14 cellular contexts compared by ENCODE assay signal in genomic region chr2:148613231-148614023, GRCh38. TPM values are rescaled to one million over a fixed set of nuclear protein-coding genes. Genes with fewer than 3 reads are reported as not detected.
DNase-seq lines count a peak whose midpoint lies in the region; ATAC-seq, FAIRE-seq and TF ChIP-seq lines count a peak whose summit lies in the region.
"Had no signal": no experiment of that assay in that cellular context is flagged by ENCODE, and none has a peak within 500 bp of the region (broad histone marks: within the 10 kb centered on the region; RNA-seq: fewer than 3 reads in every experiment).

No MANE protein-coding gene starts in this region.

- ATAC-seq in HepG2 = no peak
- ATAC-seq in right lobe of liver = no peak
- no peak for ATAC-seq in activated CD8-positive, alpha-beta memory T cell treated with anti-CD3 and anti-CD28 coated beads, Interleukin-2, amount 10 ng/mL, durations not matched to agents 7 days and 5 days
- ATAC-seq: T-cell had no signal

- H3K4me2 ChIP-seq in HepG2 (ENCODE audit: low read depth, low read length) = no peak overlapping the region
- peak overlapping the region; percentile 76 for H3K4me2 ChIP-seq in PC-9
- peak overlapping the region; percentile 55 for H3K4me2 ChIP-seq in keratinocyte (ENCODE audit: control insufficient read depth, extremely low read depth, insufficient read depth, low read depth, low read length)

- H4K20me1 ChIP-seq in HepG2 (ENCODE audit: insufficient read depth, low read length) (no peaks in the 10 kb centered on the region), PC-9 (ENCODE audit: insufficient read depth) (no peaks in the 10 kb centered on the region), keratinocyte (ENCODE audit: control insufficient read depth, extremely low read depth, insufficient read depth, low read length) (no peaks in the 10 kb centered on the region)

- H3K9ac ChIP-seq in HepG2 (ENCODE audit: insufficient read depth, low read depth, low read length) (no peak overlapping the region), keratinocyte (ENCODE audit: control insufficient read depth, extremely low read depth, insufficient read depth, low read length) (no peak overlapping the region)

- H3K4me1 ChIP-seq in HepG2 (ENCODE audit: insufficient read depth, low read length) = peaks cover 14% of the 10 kb centered on the region; the same call in 1 of the 2 replicates
- H3K4me1 ChIP-seq in right lobe of liver = no peaks in the 10 kb centered on the region
- peaks cover 41% of the 10 kb centered on the region for H3K4me1 ChIP-seq in PC-9 (replicated peaks; ENCODE audit: insufficient read depth)
- H3K4me1 ChIP-seq in keratinocyte (ENCODE audit: control insufficient read depth, extremely low read depth, insufficient read depth, low read length) = peaks cover 20% of the 10 kb centered on the region

- no peak for TF ChIP-seq CTCF in HepG2 (CRISPR knock-in tag; IDR thresholded peaks at IDR 0.05)
- no peak for TF ChIP-seq CTCF in right lobe of liver (IDR thresholded peaks at IDR 0.05)
- TF ChIP-seq CTCF in PC-9 (conservative IDR thresholded peaks at IDR 0.05) = no peak
- TF ChIP-seq CTCF in keratinocyte (optimal IDR thresholded peaks at IDR 0.05 in 1 of 3, IDR thresholded peaks at IDR 0.05 in 1 of 3, conservative IDR thresholded peaks at IDR 0.05 in 1 of 3; ENCODE audit: extremely low read depth in 1 of 3, insufficient read depth in 2 of 3, low read length in 3 of 3) = no peak

- intact Hi-C loops in HepG2 (cut with micrococcal nuclease; ENCODE audit: unreplicated experiment) (no loop called here), right lobe of liver (cut with DNase I) (no loop called here), PC-9 (cut with micrococcal nuclease; ENCODE audit: unreplicated experiment) (loop anchor here (1.0 kb wide), 2 partner anchors 31 to 32 kb away; no protein-coding TSS in a partner anchor), posterior cingulate gyrus (cut with DNase I) (no loop called here)

- peaks cover 0 to 8% of the 10 kb centered on the region in 2 experiments; a peak in 1 of 5 replicates for H3K27me3 ChIP-seq in HepG2 (ENCODE audit: control insufficient read depth in 1 of 2, insufficient read depth in 2 of 2, low read length in 2 of 2)
- no peaks in the 10 kb centered on the region for H3K27me3 ChIP-seq in right lobe of liver
- no peaks in the 10 kb centered on the region for H3K27me3 ChIP-seq in PC-9 (ENCODE audit: insufficient read depth, low read depth)
- no peaks in the 10 kb centered on the region for H3K27me3 ChIP-seq in keratinocyte (ENCODE audit: control insufficient read depth, extremely low read depth, insufficient read depth, low read length)

- TF ChIP-seq POLR2A in HepG2 (IDR thresholded peaks at IDR 0.05; ENCODE audit: insufficient read depth in 1 of 2, low read depth in 2 of 2, low read length in 2 of 2) = no peak
- TF ChIP-seq POLR2A in right lobe of liver (IDR thresholded peaks at IDR 0.05) = no peak

- H3K27me3 Mint-ChIP-seq in activated CD8-positive, alpha-beta memory T cell treated with anti-CD3 and anti-CD28 coated beads, Interleukin-2, amount 10 ng/mL, durations not matched to agents 7 days and 5 days = peaks cover 21% of the 10 kb centered on the region
- H3K27me3 Mint-ChIP-seq: T-cell had no signal

- no peaks in the 10 kb centered on the region for H3K9me3 Mint-ChIP-seq in activated CD8-positive, alpha-beta memory T cell treated with anti-CD3 and anti-CD28 coated beads, Interleukin-2, amount 10 ng/mL, durations not matched to agents 7 days and 5 days (ENCODE audit: low read depth)
- H3K9me3 Mint-ChIP-seq: T-cell had no signal

- no peak for FAIRE-seq in HepG2 (lab: Jason Lieb, UNC)
- no peak for FAIRE-seq in keratinocyte (lab: Jason Lieb, UNC)
- FAIRE-seq: G401.6 had no signal

- H3K9me3 ChIP-seq in HepG2 (ENCODE audit: low read length) (no peaks in the 10 kb centered on the region), right lobe of liver (no peaks in the 10 kb centered on the region), PC-9 (ENCODE audit: insufficient read depth, low read depth) (no peaks in the 10 kb centered on the region), keratinocyte (ENCODE audit: control insufficient read depth, low read depth, low read length) (no peaks in the 10 kb centered on the region)

- peaks cover 22% of the 10 kb centered on the region for H3F3A ChIP-seq in PC-9 (ENCODE audit: insufficient read depth, low read depth)

- WGBS in HepG2 (ENCODE audit: low lambda C conversion rate) = 46% methylated on average over 7 of the region's 7 CpGs
- WGBS in right lobe of liver (ENCODE audit: insufficient coverage, low coverage, low lambda C conversion rate, missing lambda C conversion rate) = 86% methylated on average over 7 of the region's 7 CpGs

- H3K79me2 ChIP-seq in HepG2 (ENCODE audit: insufficient read depth, low read length) = no peaks in the 10 kb centered on the region
- no peaks in the 10 kb centered on the region for H3K79me2 ChIP-seq in PC-9 (ENCODE audit: low read depth)
- H3K79me2 ChIP-seq in keratinocyte (ENCODE audit: control insufficient read depth, insufficient read depth, low read length) = no peaks in the 10 kb centered on the region

- H3K27ac ChIP-seq in HepG2 (ENCODE audit: extremely low read length, insufficient read depth, low read length) (no peak overlapping the region), right lobe of liver (no peak overlapping the region), PC-9 (peak overlapping the region; percentile 99), keratinocyte (ENCODE audit: control insufficient read depth, insufficient read depth, low read length) (no peak overlapping the region)
- H3K27ac ChIP-seq: RWPE1 had no signal

- CTCF ChIA-PET in HepG2 (lab: Yijun Ruan, JAX; ENCODE audit: low intra/inter-chr PET ratio, low total read pairs) (no interaction called here), PC-9 (lab: Charles Lee) (no interaction called here)
- CTCF ChIA-PET in activated CD8-positive, alpha-beta memory T cell treated with anti-CD3 and anti-CD28 coated beads, Interleukin-2, amount 10 ng/mL, durations not matched to agents 7 days and 5 days (lab: Charles Lee) = interaction anchor here (0.7 to 1.4 kb wide), 2 partner anchors 10 to 379 kb away, joined by 6 to 7 read pairs; no protein-coding TSS in a partner anchor

- TF ChIP-seq EP300 in HepG2 (IDR thresholded peaks at IDR 0.05; ENCODE audit: low read depth in 2 of 2, low read length in 2 of 2) (no peak), HepG2 (CRISPR knock-in tag; IDR thresholded peaks at IDR 0.05; ENCODE audit: borderline replicate concordance) (no peak)

- in situ Hi-C loops in HepG2 (cut with HindIII; ENCODE audit: extremely low pct_ligation_motif_present, low pct_unique_long_range_greater_than_20kb) = no loop called here

- no TSS peak for BruUV-seq in HepG2 (replicated peaks; lab: Mats Ljungman, UMichigan)
- BruUV-seq in PC-9 (replicated peaks; lab: Mats Ljungman, UMichigan) = no TSS peak

- no peak for DNase-seq in HepG2 (ENCODE audit: low spot score)
- no peak for DNase-seq in right lobe of liver
- DNase-seq in PC-9 = no peak
- DNase-seq in keratinocyte (ENCODE audit: low read depth, low spot score) = no peak
- no peak for DNase-seq in activated CD8-positive, alpha-beta memory T cell treated with anti-CD3 and anti-CD28 coated beads, Interleukin-2, amount 50 U/mL, for 48 hours
- no peak for DNase-seq in 8988T
- no peak for DNase-seq in posterior cingulate gyrus
- DNase-seq in activated CD8-positive, alpha-beta memory T cell treated with anti-CD3 and anti-CD28 coated beads, Interleukin-2, amount 10 ng/mL, durations not matched to agents 7 days and 5 days = no peak
- DNase-seq: activated effector memory CD4-positive, alpha-beta T cell treated with Interleukin-2 at 50 U/mL for 16 hours; NCI-H1092; NCI-H774; T-cell had no signal

- dilution Hi-C loops in keratinocyte (cut with MboI; ENCODE audit: extremely low pct_ligation_motif_present, low sequenced_read_pairs) = no loop called here

- H3K36me3 ChIP-seq in HepG2 (replicated peaks in 1 of 2; ENCODE audit: control insufficient read depth in 1 of 2, insufficient read depth in 2 of 2, low read length in 2 of 2) (no peaks in the 10 kb centered on the region), right lobe of liver (no peaks in the 10 kb centered on the region), PC-9 (ENCODE audit: low read depth) (no peaks in the 10 kb centered on the region), keratinocyte (ENCODE audit: control insufficient read depth in 2 of 2, extremely low read depth in 1 of 2, insufficient read depth in 2 of 2, low read length in 2 of 2) (no peaks in the 10 kb centered on the region)

- no peak overlapping the region for H2AFZ ChIP-seq in HepG2 (ENCODE audit: low read length)
- 0 out of 2 replicates have a peak overlapping the region, but pooled peaks have one; percentile 61 for H2AFZ ChIP-seq in PC-9
- H2AFZ ChIP-seq in keratinocyte (ENCODE audit: control insufficient read depth, low read length) = peak overlapping the region; percentile 43

- POLR2A ChIA-PET in HepG2 (lab: Yijun Ruan, JAX) = no interaction called here
- POLR2A ChIA-PET in PC-9 (lab: Charles Lee; ENCODE audit: unreplicated experiment) = interaction anchor here (0.6 kb wide), 1 partner anchor 33 kb away, joined by 6 read pairs; no protein-coding TSS in a partner anchor

- H3K36me3 Mint-ChIP-seq in activated CD8-positive, alpha-beta memory T cell treated with anti-CD3 and anti-CD28 coated beads, Interleukin-2, amount 10 ng/mL, durations not matched to agents 7 days and 5 days = peaks cover 2% of the 10 kb centered on the region
- H3K36me3 Mint-ChIP-seq: T-cell had no signal

- H3K4me3 ChIP-seq in HepG2 (replicated peaks in 1 of 3; ENCODE audit: insufficient read depth in 1 of 3, low read depth in 2 of 3, low read length in 3 of 3) (no peak overlapping the region), right lobe of liver (no peak overlapping the region), PC-9 (peak overlapping the region; percentile 23; the same call in 1 of the 2 replicates), keratinocyte (ENCODE audit: control insufficient read depth in 2 of 3, extremely low read depth in 1 of 3, insufficient read depth in 2 of 3, low read depth in 1 of 3, low read length in 3 of 3) (no peak overlapping the region)

- H3K4me1 Mint-ChIP-seq in activated CD8-positive, alpha-beta memory T cell treated with anti-CD3 and anti-CD28 coated beads, Interleukin-2, amount 10 ng/mL, durations not matched to agents 7 days and 5 days = peaks cover 14% of the 10 kb centered on the region

- H3K9me1 ChIP-seq in keratinocyte (ENCODE audit: control insufficient read depth, extremely low read depth, insufficient read depth, low read length) = no peaks in the 10 kb centered on the region

- H3K4me3 Mint-ChIP-seq in activated CD8-positive, alpha-beta memory T cell treated with anti-CD3 and anti-CD28 coated beads, Interleukin-2, amount 10 ng/mL, durations not matched to agents 7 days and 5 days = no peak overlapping the region
- H3K4me3 Mint-ChIP-seq: T-cell had no signal

- no peak for TF ChIP-seq RAD21 in HepG2 (CRISPR knock-in tag; IDR thresholded peaks at IDR 0.05)

- H3K27ac Mint-ChIP-seq in activated CD8-positive, alpha-beta memory T cell treated with anti-CD3 and anti-CD28 coated beads, Interleukin-2, amount 10 ng/mL, durations not matched to agents 7 days and 5 days = no peak overlapping the region
- H3K27ac Mint-ChIP-seq: T-cell had no signal

- H3K9me2 ChIP-seq in PC-9 (ENCODE audit: insufficient read depth) = no peaks in the 10 kb centered on the region

RNA-seq across cellular contexts. Expression of gene EPC2, which starts 31.1 kb away (rescaled TPM):
- total RNA-seq in HepG2 (2016; rRNA removed; fragmentation: Illumina TruSeq; extraction: Trizol) (22.0 and 24.2 TPM in 2 replicates), right lobe of liver (10 to 100 TPM in 2 of 6 experiments, 1 to 10 TPM in 4; 7.7 to 13.3 (median 8.8) TPM), PC-9 (2021) (15.8 and 29.8 TPM in 2 replicates)
- total RNA-seq in HepG2 (2016; cell fraction: cytosol; rRNA removed; fragmentation: Illumina TruSeq; extraction: Trizol; ENCODE audit: low read depth) = 6.5 and 8.3 TPM in 2 replicates
- 21.5 and 24.1 TPM in 2 replicates for total RNA-seq in HepG2 (2016; cell fraction: insoluble cytoplasmic fraction; rRNA removed; fragmentation: Illumina TruSeq; extraction: Trizol)
- 19.1 and 21.6 TPM in 2 replicates for total RNA-seq in HepG2 (2016; cell fraction: membrane; rRNA removed; fragmentation: Illumina TruSeq; extraction: Trizol)
- total RNA-seq in HepG2 (2016; cell fraction: nucleus; rRNA removed; fragmentation: Illumina TruSeq; extraction: Trizol) = 39.0 and 41.4 TPM in 2 replicates
- polyA plus RNA-seq in HepG2 (2011; rRNA removed) (19.3 and 20.5 TPM in 2 replicates), keratinocyte (9.4 to 13.1 TPM (median 9.6 TPM) in 3 replicates)
- 10.4 and 16.7 TPM in 2 replicates for polyA plus RNA-seq in HepG2 (2011; cell fraction: cytosol; rRNA removed)
- 10.3 and 12.5 TPM in 2 replicates for polyA plus RNA-seq in HepG2 (2011; cell fraction: nucleus; rRNA removed)
- 18.8 and 21.7 TPM in 2 replicates for polyA plus RNA-seq in HepG2 (2012)
- polyA plus RNA-seq in HepG2 (2016; cell fraction: cytosol; fragmentation: Illumina TruSeq; extraction: Trizol; ENCODE audit: low read depth) = 3.8 and 4.5 TPM in 2 replicates
- 23.9 and 24.6 TPM in 2 replicates for polyA plus RNA-seq in HepG2 (2016; cell fraction: insoluble cytoplasmic fraction; fragmentation: Illumina TruSeq; extraction: Trizol; ENCODE audit: low read depth)
- polyA plus RNA-seq in HepG2 (2016; cell fraction: membrane; fragmentation: Illumina TruSeq; extraction: Trizol; ENCODE audit: low read depth) = 12.6 and 14.5 TPM in 2 replicates
- 24.7 and 25.2 TPM in 2 replicates for polyA plus RNA-seq in HepG2 (2016; cell fraction: nucleus; fragmentation: Illumina TruSeq; extraction: Trizol; ENCODE audit: insufficient read depth, low read depth)
- 21.3 and 22.4 TPM in 2 replicates for polyA minus RNA-seq in HepG2 (2011; rRNA and poly(A)+ RNA removed; ENCODE audit: low replicate concordance)
- polyA minus RNA-seq in HepG2 (2011; cell fraction: cytosol; rRNA and poly(A)+ RNA removed) = 16.2 and 18.2 TPM in 2 replicates
- polyA minus RNA-seq in HepG2 (2011; cell fraction: nucleus; rRNA and poly(A)+ RNA removed) = 124 and 162 TPM in 2 replicates
- 18.7 TPM for polyA plus RNA-seq in keratinocyte (2011; ENCODE audit: low read depth)
- polyA plus RNA-seq in keratinocyte (2011; cell fraction: cytosol; rRNA removed) = 6.7 and 11.2 TPM in 2 replicates
- 11.2 and 12.3 TPM in 2 replicates for polyA plus RNA-seq in keratinocyte (2011; cell fraction: nucleus; rRNA removed)
- polyA plus RNA-seq in keratinocyte (2012; ENCODE audit: low replicate concordance) = 8.7 and 8.8 TPM in 2 replicates
- 7.9 to 25.5 TPM (median 14.2 TPM) in 3 replicates for polyA minus RNA-seq in keratinocyte
- polyA minus RNA-seq in keratinocyte (2011; cell fraction: cytosol; rRNA and poly(A)+ RNA removed) = 8.2 TPM
- 12.2 and 29.2 TPM in 2 replicates for polyA minus RNA-seq in keratinocyte (2011; cell fraction: nucleus; rRNA and poly(A)+ RNA removed)
- 10 to 100 TPM; 19.4 to 21.8 TPM for total RNA-seq in activated CD8-positive, alpha-beta memory T cell treated with anti-CD3 and anti-CD28 coated beads, Interleukin-2, amount 10 ng/mL, durations not matched to agents 7 days and 5 days
